22 cellular contexts compared by ENCODE assay signal in the genomic region with DNA sequence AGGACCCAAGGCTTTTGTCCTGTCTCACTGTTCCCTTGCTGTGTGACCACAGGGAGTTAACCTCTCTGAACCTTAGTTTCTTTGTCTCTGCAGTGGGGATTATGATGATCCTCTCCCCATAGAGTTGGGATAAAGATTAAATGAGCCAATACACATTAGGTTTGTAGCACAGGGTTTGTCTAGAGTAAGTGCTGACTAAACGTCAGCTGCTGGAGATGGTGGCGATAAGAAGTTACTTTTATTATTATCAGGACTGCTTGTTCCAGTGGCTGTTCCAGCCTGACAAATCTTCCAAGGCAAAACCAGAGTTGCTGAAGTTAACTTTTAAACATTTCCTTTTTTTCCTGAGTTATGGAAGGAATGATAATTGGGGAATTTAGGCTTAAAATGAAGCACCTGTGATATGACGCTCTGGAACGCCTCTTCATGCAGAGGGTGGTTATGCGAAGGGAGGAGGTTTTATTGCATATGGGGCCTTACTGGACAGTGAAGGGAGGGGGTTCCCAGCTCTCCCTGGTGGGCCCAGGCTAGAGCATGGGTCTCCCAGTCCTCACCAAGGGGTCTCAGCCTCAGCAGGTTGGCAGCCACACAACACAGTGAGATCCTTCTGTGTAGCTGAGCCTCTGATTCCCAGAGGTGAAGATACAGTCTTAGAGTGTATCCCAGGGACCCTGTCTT. TPM values are rescaled to one million over a fixed set of nuclear protein-coding genes. Genes with fewer than 3 reads are reported as not detected.
DNase-seq lines count a peak whose midpoint lies in the region; ATAC-seq, FAIRE-seq and TF ChIP-seq lines count a peak whose summit lies in the region.
"Had no signal": no experiment of that assay in that cellular context is flagged by ENCODE, and none has a peak within 500 bp of the region (broad histone marks: within the 10 kb centered on the region; RNA-seq: fewer than 3 reads in every experiment).

No MANE protein-coding gene starts in this region.

- intact Hi-C loops in kidney (cut with DNase I), result no loop called here

- no peak overlapping the region for H3K4me3 ChIP-seq in GM23338
- no peak overlapping the region for H3K4me3 ChIP-seq in Peyer's patch
- no peak overlapping the region for H3K4me3 ChIP-seq in kidney (ENCODE audit: low read length in 2 of 2)
- H3K4me3 ChIP-seq: ascending aorta, heart left ventricle had no signal

- H2AFZ ChIP-seq in GM23338, result no peak overlapping the region

- DNase-seq in GM23338 (ENCODE audit: low spot score) (no peak), Peyer's patch (no peak), kidney (no peak), NK-92 (lab: John Stamatoyannopoulos, UW; ENCODE audit: unreplicated experiment) (no peak)
- DNase-seq in stimulated activated naive B cell treated with anti-CD40 and anti-IgM and Interleukin-4, amounts not matched to agents 10 μg/mL and 1 μg/mL and 100 μg/mL, for 72 hours, result no peak
- no peak for DNase-seq in activated CD8-positive, alpha-beta memory T cell treated with anti-CD3 and anti-CD28 coated beads, Interleukin-2, amount 50 U/mL, for 48 hours
- DNase-seq: activated CD4-positive, alpha-beta T cell treated with anti-CD3 and anti-CD28 coated beads for 4 hours; central memory CD4-positive, alpha-beta T cell; heart left ventricle; NCI-H1105; NCI-H2029 treated with DMSO at 0.1 percent for 48 hours; NCI-H446 treated with DMSO at 0.1 percent for 48 hours; stimulated activated CD4-positive, alpha-beta T cell treated with anti-CD3 and anti-CD28 coated beads, Interleukin-1b, Interleukin-23, amount 100 ng/mL, for 48 hours; stimulated activated naive CD4-positive, alpha-beta T cell had no signal

- H4K20me1 ChIP-seq in GM23338 (replicated peaks; ENCODE audit: insufficient read depth), result no peaks in the 10 kb centered on the region

- no peak for TF ChIP-seq POLR2A in Peyer's patch (IDR thresholded peaks at IDR 0.05)

- no peak overlapping the region for H3K9ac ChIP-seq in kidney (ENCODE audit: low read length in 2 of 2)

- H3K9me3 ChIP-seq in Peyer's patch (no peaks in the 10 kb centered on the region), kidney (ENCODE audit: control insufficient read depth in 1 of 2, low read length in 2 of 2) (no peaks in the 10 kb centered on the region)
- H3K9me3 ChIP-seq: ascending aorta, heart left ventricle had no signal

- H3K4me1 ChIP-seq in GM23338 (ENCODE audit: insufficient read depth) (no peaks in the 10 kb centered on the region), Peyer's patch (peaks cover 0 to 28% (median 3%) of the 10 kb centered on the region in 4 donors), kidney (ENCODE audit: control insufficient read depth in 1 of 2, insufficient read depth in 1 of 2, low read depth in 1 of 2, low read length in 2 of 2) (peaks cover 10 to 15% of the 10 kb centered on the region in 2 donors)
- H3K4me1 ChIP-seq: ascending aorta had no signal

- H3K27ac ChIP-seq in GM23338 (ENCODE audit: low read depth) (no peak overlapping the region), Peyer's patch (peak overlapping the region in 3 of 4 donors; percentile 25 to 83 (median 57)), kidney (ENCODE audit: low read depth in 2 of 2, low read length in 2 of 2) (peak overlapping the region; percentile 27 to 59)
- H3K27ac ChIP-seq: ascending aorta, epithelial cell of prostate, heart left ventricle had no signal

- H3K9me3 Mint-ChIP-seq in GM23338, result peaks cover 7% of the 10 kb centered on the region; the same call in 2 of the 3 replicates
- H3K9me3 Mint-ChIP-seq in stimulated activated naive B cell treated with anti-CD40 and anti-IgM and Interleukin-4, amounts not matched to agents 10 μg/mL and 1 μg/mL and 100 μg/mL, for 72 hours, result peaks cover 3 to 5% of the 10 kb centered on the region in 2 donors
- H3K9me3 Mint-ChIP-seq: activated naive CD4-positive, alpha-beta T cell treated with anti-CD3 and anti-CD28 coated beads, Interleukin-2, amount 50 U/mL, for 24 hours had no signal

- peaks cover 3% of the 10 kb centered on the region for H3K27me3 Mint-ChIP-seq in GM23338 (ENCODE audit: insufficient read depth, low read depth, poor library complexity)
- no peaks in the 10 kb centered on the region for H3K27me3 Mint-ChIP-seq in stimulated activated naive B cell treated with anti-CD40 and anti-IgM and Interleukin-4, amounts not matched to agents 10 μg/mL and 1 μg/mL and 100 μg/mL, for 72 hours

- no peaks in the 10 kb centered on the region for H3K79me2 ChIP-seq in GM23338 (replicated peaks; ENCODE audit: insufficient read depth)

- H3K4me1 Mint-ChIP-seq in GM23338, result peaks cover 15% of the 10 kb centered on the region
- H3K4me1 Mint-ChIP-seq in stimulated activated naive B cell treated with anti-CD40 and anti-IgM and Interleukin-4, amounts not matched to agents 10 μg/mL and 1 μg/mL and 100 μg/mL, for 72 hours, result peaks cover 68 to 94% of the 10 kb centered on the region in 2 donors

- no peaks in the 10 kb centered on the region for H3K36me3 Mint-ChIP-seq in GM23338 (ENCODE audit: low read depth)
- H3K36me3 Mint-ChIP-seq in stimulated activated naive B cell treated with anti-CD40 and anti-IgM and Interleukin-4, amounts not matched to agents 10 μg/mL and 1 μg/mL and 100 μg/mL, for 72 hours, result peaks cover 47 to 61% of the 10 kb centered on the region in 2 donors
- H3K36me3 Mint-ChIP-seq: activated naive CD4-positive, alpha-beta T cell treated with anti-CD3 and anti-CD28 coated beads, Interleukin-2, amount 50 U/mL, for 24 hours had no signal

- no peaks in the 10 kb centered on the region for H3K9me2 ChIP-seq in GM23338 (ENCODE audit: insufficient read depth)

- H3K27ac Mint-ChIP-seq in GM23338, result peak overlapping the region; percentile 52; the same call in 1 of the 2 replicates
- peak overlapping the region; percentile 95 for H3K27ac Mint-ChIP-seq in stimulated activated naive B cell treated with anti-CD40 and anti-IgM and Interleukin-4, amounts not matched to agents 10 μg/mL and 1 μg/mL and 100 μg/mL, for 72 hours
- H3K27ac Mint-ChIP-seq: activated naive CD4-positive, alpha-beta T cell treated with anti-CD3 and anti-CD28 coated beads, Interleukin-2, amount 50 U/mL, for 24 hours had no signal

- H3F3A ChIP-seq in GM23338 (replicated peaks; ENCODE audit: low read depth), result no peaks in the 10 kb centered on the region; the same call in 1 of the 2 replicates

- FAIRE-seq in kidney (lab: Jason Lieb, UNC), result no peak
- FAIRE-seq: HTR-8/SVneo, TTC549 had no signal

- H3K4me2 ChIP-seq in GM23338, result no peak overlapping the region

- no peak overlapping the region for H3K4me3 Mint-ChIP-seq in GM23338
- peak overlapping the region in 1 of 2 donors; percentile 37 for H3K4me3 Mint-ChIP-seq in stimulated activated naive B cell treated with anti-CD40 and anti-IgM and Interleukin-4, amounts not matched to agents 10 μg/mL and 1 μg/mL and 100 μg/mL, for 72 hours
- H3K4me3 Mint-ChIP-seq: activated naive CD4-positive, alpha-beta T cell treated with anti-CD3 and anti-CD28 coated beads, Interleukin-2, amount 50 U/mL, for 24 hours had no signal

- TF ChIP-seq CTCF in GM23338 (conservative IDR thresholded peaks at IDR 0.05; ENCODE audit: low read depth in 2 of 2) (no peak), Peyer's patch (IDR thresholded peaks at IDR 0.05) (no peak), kidney (IDR thresholded peaks at IDR 0.05; ENCODE audit: borderline replicate concordance, extremely low read depth, insufficient read depth) (no peak)

- H3K27me3 ChIP-seq in GM23338 (ENCODE audit: insufficient read depth), result no peaks in the 10 kb centered on the region
- no peaks in the 10 kb centered on the region for H3K27me3 ChIP-seq in Peyer's patch
- H3K27me3 ChIP-seq: ascending aorta, heart left ventricle had no signal

- ATAC-seq in GM23338 (no peak), HG02884 (IDR thresholded peaks at IDR 0.05; ENCODE audit: unreplicated experiment) (no peak), HG03139 (IDR thresholded peaks at IDR 0.05; ENCODE audit: unreplicated experiment) (no peak)
- ATAC-seq in stimulated activated naive B cell treated with anti-CD40 and anti-IgM and Interleukin-4, amounts not matched to agents 10 μg/mL and 1 μg/mL and 100 μg/mL, for 72 hours (replicated peaks), result no peak
- ATAC-seq: heart left ventricle, Right ventricle myocardium inferior had no signal

- H3K36me3 ChIP-seq in GM23338 (ENCODE audit: insufficient read depth), result no peaks in the 10 kb centered on the region
- H3K36me3 ChIP-seq in Peyer's patch, result no peaks in the 10 kb centered on the region
- H3K36me3 ChIP-seq in kidney (ENCODE audit: control insufficient read depth in 1 of 2, insufficient read depth in 2 of 2, low read length in 2 of 2), result no peaks in the 10 kb centered on the region
- H3K36me3 ChIP-seq: ascending aorta, heart left ventricle had no signal

RNA-seq across cellular contexts. Expression of gene PLCG2, which starts 35.8 kb away (rescaled TPM):
- 3.6 and 5.9 TPM in 2 replicates for total RNA-seq in GM23338 (2014; rRNA removed; shearing (Covaris generic))
- polyA plus RNA-seq in GM23338 (2016; fragmentation: Nextera tagmentation; extraction: Ambion mirVana), result 1.4 and 2.4 TPM in 2 replicates
- 100 to 1,000 TPM in 1 of 4 donors, 10 to 100 TPM in 3; 30.5 to 243 (median 56.2) TPM for total RNA-seq in Peyer's patch
- total RNA-seq in kidney, result 50.7 TPM
- 55.6 TPM for polyA plus RNA-seq in kidney (ENCODE audit: insufficient read depth, low read depth, low replicate concordance)
